Comparison of ENCODE assay signal across 14 cellular contexts in the genomic region with DNA sequence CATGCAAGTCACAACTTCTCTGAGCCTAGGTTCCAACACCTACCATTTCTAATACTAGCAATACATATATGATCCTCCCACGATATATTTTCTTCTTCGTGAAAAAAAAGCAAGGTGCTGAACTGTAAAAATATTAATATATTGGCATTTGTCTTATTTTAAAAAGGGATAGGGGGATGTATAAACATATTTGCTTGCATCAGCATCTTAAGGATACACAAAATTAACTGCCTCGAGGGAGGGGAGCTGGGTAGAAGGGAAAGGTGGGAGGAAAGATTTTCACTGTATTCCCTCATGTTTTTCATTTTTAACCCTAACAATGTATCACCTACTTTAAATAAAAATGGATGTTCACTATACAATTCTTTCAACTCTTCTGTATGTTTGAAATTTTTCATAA. TPM values are rescaled to one million over a fixed set of nuclear protein-coding genes. Genes with fewer than 3 reads are reported as not detected.
DNase-seq lines count a peak whose midpoint lies in the region; ATAC-seq and TF ChIP-seq lines count a peak whose summit lies in the region.
"Had no signal": no experiment of that assay in that cellular context is flagged by ENCODE, and none has a peak within 500 bp of the region (broad histone marks: within the 10 kb centered on the region; RNA-seq: fewer than 3 reads in every experiment).

No MANE protein-coding gene starts in this region.

- no CpG with 5 or more reads among the region's 3 CpGs for WGBS in mesodermal cell (ENCODE audit: insufficient coverage in 2 of 2), 2 experiments

- DNase-seq in BE2C (no peak), NCI-H1105 (lab: John Stamatoyannopoulos, UW) (no peak), Right ventricle myocardium superior (no peak)
- DNase-seq in effector CD4-positive, alpha-beta T cell: no peak
- DNase-seq: activated CD8-positive, alpha-beta memory T cell treated with anti-CD3 and anti-CD28 coated beads, Interleukin-2, amount 10 ng/mL, durations not matched to agents 7 days and 5 days; COR-L47; stimulated activated CD4-positive, alpha-beta T cell treated with anti-CD3 and anti-CD28 coated beads, Interleukin-4, amount 100 ng/mL, for 24 hours had no signal

- H3K27me3 ChIP-seq in BE2C: no peaks in the 10 kb centered on the region
- no peaks in the 10 kb centered on the region for H3K27me3 ChIP-seq in HUES6 (ENCODE audit: control insufficient read depth, insufficient read depth, low read length)
- H3K27me3 ChIP-seq: SJSA1 had no signal

- TF ChIP-seq CTCF in BE2C (IDR thresholded peaks at IDR 0.05; ENCODE audit: low read depth, low read length) (no peak), brain (conservative IDR thresholded peaks at IDR 0.05) (no peak)

- H3K27ac ChIP-seq in HUES6 (ENCODE audit: low read depth, low read length): no peak overlapping the region
- H3K27ac ChIP-seq in mesodermal cell (ENCODE audit: low read depth, low read length, severe bottlenecking): no peak overlapping the region
- H3K27ac ChIP-seq: HL-60, SJSA1 had no signal

- peak overlapping the region in 3 of 5 experiments; percentile 14 to 84 (median 26) for H3K27ac Mint-ChIP-seq in brain

- peaks cover 4% of the 10 kb centered on the region for H3K27me3 Mint-ChIP-seq in brain
- H3K27me3 Mint-ChIP-seq: activated CD8-positive, alpha-beta memory T cell treated with anti-CD3 and anti-CD28 coated beads, Interleukin-2, amount 10 ng/mL, durations not matched to agents 7 days and 5 days had no signal

- no peaks in the 10 kb centered on the region for H3K4me1 ChIP-seq in BE2C
- H3K4me1 ChIP-seq in HUES6 (ENCODE audit: control insufficient read depth, insufficient read depth, low read length): no peaks in the 10 kb centered on the region; the same call in none of the 2 replicates
- peaks cover 9% of the 10 kb centered on the region for H3K4me1 ChIP-seq in mesodermal cell (ENCODE audit: control insufficient read depth, insufficient read depth, low read length, poor library complexity, severe bottlenecking)

- intact Hi-C loops in Right ventricle myocardium superior (cut with DNase I): no loop called here

- H3K9me3 Mint-ChIP-seq in brain: peaks cover 0 to 11% (median 0%) of the 10 kb centered on the region in 5 experiments

- peaks cover 21% of the 10 kb centered on the region for H3K36me3 ChIP-seq in BE2C
- H3K36me3 ChIP-seq in HUES6 (ENCODE audit: control insufficient read depth, insufficient read depth, low read length): peaks cover 6% of the 10 kb centered on the region
- H3K36me3 ChIP-seq in mesodermal cell (ENCODE audit: control insufficient read depth, insufficient read depth, low read length): peaks cover 37% of the 10 kb centered on the region

- peaks cover 25% of the 10 kb centered on the region for H3K4me1 Mint-ChIP-seq in brain

- H3K4me3 ChIP-seq in BE2C (ENCODE audit: low read depth, low read length): peak overlapping the region; percentile 99
- peak overlapping the region; percentile 75 for H3K4me3 ChIP-seq in HUES6 (ENCODE audit: low read depth, low read length)
- H3K4me3 ChIP-seq in mesodermal cell (ENCODE audit: extremely low read depth, insufficient read depth, low read length, poor library complexity, severe bottlenecking): peak overlapping the region; percentile 85

- ATAC-seq in GM19455 (IDR thresholded peaks at IDR 0.05; ENCODE audit: unreplicated experiment) (no peak), Right ventricle myocardium superior (ENCODE audit: poor library complexity) (no peak)
- ATAC-seq: activated CD8-positive, alpha-beta memory T cell treated with anti-CD3 and anti-CD28 coated beads, Interleukin-2, amount 10 ng/mL, durations not matched to agents 7 days and 5 days had no signal

- H3K36me3 Mint-ChIP-seq in brain: peaks cover 34% of the 10 kb centered on the region

- H3K9ac ChIP-seq in HUES6 (ENCODE audit: low read length): no peak overlapping the region

- peak overlapping the region in 3 of 5 experiments; percentile 94 to 97 (median 95) for H3K4me3 Mint-ChIP-seq in brain
- H3K4me3 Mint-ChIP-seq: activated CD8-positive, alpha-beta memory T cell treated with anti-CD3 and anti-CD28 coated beads, Interleukin-2, amount 10 ng/mL, durations not matched to agents 7 days and 5 days had no signal

- no peaks in the 10 kb centered on the region for H3K9me3 ChIP-seq in BE2C
- peaks cover 14% of the 10 kb centered on the region; the same call in 1 of the 2 replicates for H3K9me3 ChIP-seq in HUES6 (ENCODE audit: control insufficient read depth, insufficient read depth, low read depth, low read length)
- peaks cover 11% of the 10 kb centered on the region for H3K9me3 ChIP-seq in mesodermal cell (ENCODE audit: control insufficient read depth, low read length)
- H3K9me3 ChIP-seq: neutrophil, SJSA1 had no signal

RNA-seq across cellular contexts. Expression of gene HACD2, which starts 1.3 kb away (rescaled TPM):
- 42.2 TPM for polyA plus RNA-seq in BE2C (2012; ENCODE audit: insufficient read depth, insufficient read length, low read depth)
- 24.5 TPM for polyA plus RNA-seq in brain (ENCODE audit: insufficient read depth, low read depth, low replicate concordance)
- polyA plus RNA-seq in mesodermal cell (2013, experiment 1 of 2): 25.0 TPM
- 21.8 TPM for polyA plus RNA-seq in mesodermal cell (2013, experiment 2 of 2)
- 9.1 TPM for total RNA-seq in Right ventricle myocardium superior
